In genomic region chr4:14879643-14880042, GRCh38 we compare ENCODE assay signal across 19 cellular contexts.
DNase-seq lines count a peak whose midpoint lies in the region; ATAC-seq and TF ChIP-seq lines count a peak whose summit lies in the region.
"Had no signal": no experiment of that assay in that cellular context is flagged by ENCODE, and none has a peak within 500 bp of the region (broad histone marks: within the 10 kb centered on the region; RNA-seq: fewer than 3 reads in every experiment).

No MANE protein-coding gene starts in this region.

- TF ChIP-seq CTCF in lower lobe of right lung (IDR thresholded peaks at IDR 0.05) = no peak
- no peak for TF ChIP-seq CTCF in endothelial cell (IDR thresholded peaks at IDR 0.05; ENCODE audit: unreplicated experiment)
- TF ChIP-seq CTCF in brain microvascular endothelial cell (IDR thresholded peaks at IDR 0.05; ENCODE audit: low read depth, low read length, missing control alignments) = no peak

- H3K4me3 Mint-ChIP-seq in endothelial cell (ENCODE audit: unreplicated experiment) = no peak overlapping the region
- H3K4me3 Mint-ChIP-seq: activated CD4-positive, alpha-beta T cell treated with anti-CD3 and anti-CD28 coated beads, Interleukin-2, amount 10 ng/mL, durations not matched to agents 24 days and 14 days; CD4-positive, alpha-beta memory T cell; HFFc6 had no signal

- no peaks in the 10 kb centered on the region for H3K9me3 ChIP-seq in lower lobe of right lung
- H3K9me3 ChIP-seq: neutrophil, testis had no signal

- no peak overlapping the region for H3K4me3 ChIP-seq in lower lobe of right lung
- no peak overlapping the region for H3K4me3 ChIP-seq in brain microvascular endothelial cell (ENCODE audit: low read depth, low read length)
- H3K4me3 ChIP-seq: testis had no signal

- H3K36me3 Mint-ChIP-seq in endothelial cell (ENCODE audit: low read depth, unreplicated experiment) = no peaks in the 10 kb centered on the region
- H3K36me3 Mint-ChIP-seq: CD4-positive, alpha-beta memory T cell had no signal

- intact Hi-C loops in lower lobe of right lung (cut with DNase I) = no loop called here
- intact Hi-C loops in Right ventricle myocardium superior (cut with DNase I) = no loop called here

- peaks cover 2% of the 10 kb centered on the region for H3K27me3 Mint-ChIP-seq in endothelial cell (ENCODE audit: unreplicated experiment)

- H3K27ac Mint-ChIP-seq in endothelial cell (ENCODE audit: unreplicated experiment) = no peak overlapping the region
- H3K27ac Mint-ChIP-seq: activated CD4-positive, alpha-beta T cell treated with anti-CD3 and anti-CD28 coated beads, Interleukin-2, amount 10 ng/mL, durations not matched to agents 24 days and 14 days; CD4-positive, alpha-beta memory T cell; HFFc6 had no signal

- H3K9me3 Mint-ChIP-seq in endothelial cell (ENCODE audit: unreplicated experiment) = no peaks in the 10 kb centered on the region
- H3K9me3 Mint-ChIP-seq: CD4-positive, alpha-beta memory T cell; HFFc6 had no signal

- H3K27me3 ChIP-seq in lower lobe of right lung (ENCODE audit: low read depth) (no peaks in the 10 kb centered on the region), brain microvascular endothelial cell (replicated peaks) (no peaks in the 10 kb centered on the region)
- H3K27me3 ChIP-seq: neutrophil, testis had no signal

- in situ Hi-C loops in brain microvascular endothelial cell (cut with HindIII; ENCODE audit: low pct_ligation_motif_present, low sequenced_read_pairs) = no loop called here

- no peaks in the 10 kb centered on the region for H3K36me3 ChIP-seq in lower lobe of right lung
- H3K36me3 ChIP-seq in brain microvascular endothelial cell (replicated peaks) = no peaks in the 10 kb centered on the region
- H3K36me3 ChIP-seq: neutrophil had no signal

- DNase-seq in COLO668 (lab: John Stamatoyannopoulos, UW; ENCODE audit: unreplicated experiment) (peak; percentile 72), NCI-H146 (lab: John Stamatoyannopoulos, UW) (peak; percentile 97), SW480 (ENCODE audit: low spot score) (peak; percentile 5), lower lobe of right lung (no peak), endothelial cell (ENCODE audit: low spot score) (no peak), Right ventricle myocardium superior (no peak), brain microvascular endothelial cell (no peak)
- DNase-seq in activated CD4-positive, alpha-beta T cell treated with anti-CD3 and anti-CD28 coated beads, Interleukin-2, amount 50 U/mL, for 1 hour = no peak
- DNase-seq: activated CD4-positive, alpha-beta T cell treated with anti-CD3 and anti-CD28 coated beads, Interleukin-2, amount 10 ng/mL, durations not matched to agents 24 days and 14 days; amniotic stem cell; CD4-positive, alpha-beta memory T cell; cerebellar nuclear complex; HFFc6; KBM-7; MV-4-11; NCI-H2171; T-helper 1 cell; testis had no signal

- peaks cover 12% of the 10 kb centered on the region for H3K4me1 Mint-ChIP-seq in endothelial cell (ENCODE audit: unreplicated experiment)

- ATAC-seq in lower lobe of right lung (peak; percentile 57 to 69), Right ventricle myocardium superior (ENCODE audit: poor library complexity) (no peak)

- H3K4me1 ChIP-seq in lower lobe of right lung = peaks cover 14% of the 10 kb centered on the region
- H3K4me1 ChIP-seq: testis had no signal

- H3K27ac ChIP-seq in lower lobe of right lung = no peak overlapping the region
- H3K27ac ChIP-seq in brain microvascular endothelial cell = no peak overlapping the region
- H3K27ac ChIP-seq: neutrophil, testis had no signal

Comparison
In these comparisons a context has a peak if more than half of its experiments do, and no peak if none do; other contexts are left out.
1. DNase-seq: peak in COLO668 (single experiment), NCI-H146 (single experiment) and SW480 (single experiment); none in lower lobe of right lung (single experiment), endothelial cell (single experiment), activated CD4-positive, alpha-beta T cell treated with anti-CD3 and anti-CD28 coated beads, Interleukin-2, amount 50 U/mL, for 1 hour (single experiment), Right ventricle myocardium superior (single experiment) and brain microvascular endothelial cell (single experiment).